10 cellular contexts compared by ENCODE assay signal in the genomic region with DNA sequence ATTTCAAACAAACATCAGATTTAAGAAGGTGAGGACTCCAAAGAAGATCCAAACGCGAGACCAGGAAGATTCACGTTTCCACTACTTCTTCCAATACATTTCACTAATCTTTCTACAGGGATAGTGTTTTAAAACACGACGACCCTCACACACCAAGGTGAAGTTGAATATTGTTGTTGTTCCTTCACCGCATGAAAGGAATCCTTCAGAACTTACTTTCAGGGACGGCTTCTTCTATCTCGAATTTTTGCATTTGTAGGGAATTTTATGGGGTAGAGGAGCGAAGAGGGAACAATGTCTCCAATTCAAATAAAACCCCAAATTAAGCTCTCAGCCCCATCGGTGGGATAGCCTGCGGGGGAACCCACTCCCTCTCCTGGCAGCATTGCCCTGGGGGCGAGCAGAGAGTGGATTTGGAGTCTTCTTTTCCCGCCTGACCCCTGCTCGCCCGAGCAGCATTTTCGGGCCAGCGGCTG. TPM values are rescaled to one million over a fixed set of nuclear protein-coding genes. Genes with fewer than 3 reads are reported as not detected.
DNase-seq lines count a peak whose midpoint lies in the region; ATAC-seq, FAIRE-seq and TF ChIP-seq lines count a peak whose summit lies in the region.
"Had no signal": no experiment of that assay in that cellular context is flagged by ENCODE, and none has a peak within 500 bp of the region (broad histone marks: within the 10 kb centered on the region; RNA-seq: fewer than 3 reads in every experiment).

No MANE protein-coding gene starts in this region.

- H3K27me3 ChIP-seq in suprapubic skin = peaks cover 84% of the 10 kb centered on the region

- peaks cover 19% of the 10 kb centered on the region for H3K27me3 Mint-ChIP-seq in activated T-cell treated with anti-CD3 and anti-CD28 coated beads, Interleukin-2, amount 50 U/mL, for 72 hours (ENCODE audit: low read depth)
- H3K27me3 Mint-ChIP-seq in activated CD8-positive, alpha-beta T cell treated with anti-CD3 and anti-CD28 coated beads for 36 hours = peaks cover 18% of the 10 kb centered on the region
- peaks cover 37 to 67% (median 61%) of the 10 kb centered on the region in 3 donors for H3K27me3 Mint-ChIP-seq in immature natural killer cell (ENCODE audit: low read depth in 3 of 3)

- no peaks in the 10 kb centered on the region for H3K9me3 ChIP-seq in suprapubic skin

- H3K4me3 ChIP-seq in suprapubic skin = peak overlapping the region; percentile 68

- intact Hi-C loops in activated CD8-positive, alpha-beta T cell treated with anti-CD3 and anti-CD28 coated beads for 36 hours (cut with micrococcal nuclease) = loop anchor here (10.0 kb wide), 2 partner anchors 352 to 1042 kb away; no protein-coding TSS in a partner anchor

- H3K4me1 ChIP-seq in suprapubic skin = peaks cover 74% of the 10 kb centered on the region

- no peak overlapping the region for H3K27ac ChIP-seq in suprapubic skin

- no peaks in the 10 kb centered on the region for H3K9me3 Mint-ChIP-seq in activated T-cell treated with anti-CD3 and anti-CD28 coated beads, Interleukin-2, amount 50 U/mL, for 72 hours
- H3K9me3 Mint-ChIP-seq in activated CD8-positive, alpha-beta T cell treated with anti-CD3 and anti-CD28 coated beads for 36 hours = no peaks in the 10 kb centered on the region
- H3K9me3 Mint-ChIP-seq in immature natural killer cell = peaks cover 0 to 4% (median 0%) of the 10 kb centered on the region in 6 donors

- CTCF ChIA-PET in activated CD8-positive, alpha-beta T cell treated with anti-CD3 and anti-CD28 coated beads for 36 hours (lab: Charles Lee) = interaction anchor here (0.9 to 2.1 kb wide), 7 partner anchors 8 to 364 kb away, joined by 4 to 7 read pairs (median 4); no protein-coding TSS in a partner anchor

- peaks cover 43% of the 10 kb centered on the region for H3K4me1 Mint-ChIP-seq in activated T-cell treated with anti-CD3 and anti-CD28 coated beads, Interleukin-2, amount 50 U/mL, for 72 hours (ENCODE audit: low read depth)
- H3K4me1 Mint-ChIP-seq in activated CD8-positive, alpha-beta T cell treated with anti-CD3 and anti-CD28 coated beads for 36 hours (ENCODE audit: low read depth) = peaks cover 30% of the 10 kb centered on the region
- H3K4me1 Mint-ChIP-seq in immature natural killer cell = peaks cover 47 to 57% of the 10 kb centered on the region in 2 donors

- no peaks in the 10 kb centered on the region for H3K36me3 ChIP-seq in suprapubic skin

- TF ChIP-seq CTCF in activated CD8-positive, alpha-beta T cell treated with anti-CD3 and anti-CD28 coated beads for 36 hours (IDR thresholded peaks at IDR 0.05) = peak; percentile 96
- no peak for TF ChIP-seq CTCF in suprapubic skin (IDR thresholded peaks at IDR 0.05)

- no peak for DNase-seq in activated T-cell treated with anti-CD3 and anti-CD28 coated beads, Interleukin-2, amount 50 U/mL, for 72 hours
- no peak for DNase-seq in activated T-cell treated with anti-CD3 and anti-CD28 coated beads for 4 hours
- no peak for DNase-seq in activated CD8-positive, alpha-beta T cell treated with anti-CD3 and anti-CD28 coated beads for 36 hours
- no peak for DNase-seq in immature natural killer cell
- DNase-seq in suprapubic skin (ENCODE audit: low spot score in 2 of 2) = no peak
- no peak for DNase-seq in urothelium cell line (ENCODE audit: low spot score)
- no peak for DNase-seq in putamen (ENCODE audit: low spot score)
- DNase-seq: SHP77 treated with DMSO at 0.1 percent for 48 hours had no signal

- H3K27ac Mint-ChIP-seq in activated T-cell treated with anti-CD3 and anti-CD28 coated beads, Interleukin-2, amount 50 U/mL, for 72 hours = peak overlapping the region; percentile 64
- no peak overlapping the region for H3K27ac Mint-ChIP-seq in activated CD8-positive, alpha-beta T cell treated with anti-CD3 and anti-CD28 coated beads for 36 hours
- H3K27ac Mint-ChIP-seq in immature natural killer cell = peak overlapping the region in 3 of 6 donors; percentile 31 to 97 (median 70)

- peaks cover 10 to 18% of the 10 kb centered on the region in 2 donors for H3K36me3 Mint-ChIP-seq in activated T-cell treated with anti-CD3 and anti-CD28 coated beads, Interleukin-2, amount 50 U/mL, for 72 hours (ENCODE audit: insufficient read depth in 2 of 2)
- H3K36me3 Mint-ChIP-seq in activated CD8-positive, alpha-beta T cell treated with anti-CD3 and anti-CD28 coated beads for 36 hours (ENCODE audit: low read depth) = peaks cover 20% of the 10 kb centered on the region
- H3K36me3 Mint-ChIP-seq in immature natural killer cell = no peaks in the 10 kb centered on the region

- POLR2A ChIA-PET in activated CD8-positive, alpha-beta T cell treated with anti-CD3 and anti-CD28 coated beads for 36 hours (lab: Charles Lee) = interaction anchor here (0.6 to 1.1 kb wide), 2 partner anchors 11 to 80 kb away, joined by 3 read pairs; no protein-coding TSS in a partner anchor

- no peak for TF ChIP-seq POLR2A in suprapubic skin (IDR thresholded peaks at IDR 0.05)

- no peak for ATAC-seq in activated T-cell treated with anti-CD3 and anti-CD28 coated beads, Interleukin-2, amount 50 U/mL, for 72 hours (replicated peaks in 1 of 2)
- no peak for ATAC-seq in activated CD8-positive, alpha-beta T cell treated with anti-CD3 and anti-CD28 coated beads for 36 hours
- ATAC-seq in HG02885 (IDR thresholded peaks at IDR 0.05; ENCODE audit: poor library complexity, unreplicated experiment) = no peak

- H3K4me3 Mint-ChIP-seq in activated T-cell treated with anti-CD3 and anti-CD28 coated beads, Interleukin-2, amount 50 U/mL, for 72 hours = peak overlapping the region; percentile 88 to 90
- H3K4me3 Mint-ChIP-seq in activated CD8-positive, alpha-beta T cell treated with anti-CD3 and anti-CD28 coated beads for 36 hours = peak overlapping the region; percentile 89
- peak overlapping the region; percentile 54 to 100 (median 94) for H3K4me3 Mint-ChIP-seq in immature natural killer cell

- no peak for TF ChIP-seq EP300 in suprapubic skin (IDR thresholded peaks at IDR 0.05)

- no peak for FAIRE-seq in urothelium cell line (lab: Jason Lieb, UNC)
- FAIRE-seq: frontal cortex had no signal

- WGBS in suprapubic skin = 17% methylated on average over 15 of the region's 17 CpGs

RNA-seq across cellular contexts. Expression of gene GATA3, which starts 1.5 kb away (rescaled TPM):
- total RNA-seq in activated T-cell treated with anti-CD3 and anti-CD28 coated beads, Interleukin-2, amount 50 U/mL, for 72 hours = 10 to 100 TPM; 40.4 to 50.2 TPM
- total RNA-seq in activated CD8-positive, alpha-beta T cell treated with anti-CD3 and anti-CD28 coated beads for 36 hours = 10 to 100 TPM; 24.4 to 27.2 TPM
- polyA plus RNA-seq in immature natural killer cell = 10 to 100 TPM; 27.2 to 52.1 (median 36.8) TPM
- total RNA-seq in suprapubic skin = 100 to 1,000 TPM in 3 of 4 donors, 10 to 100 TPM in 1; 91.0 to 241 (median 164) TPM
- total RNA-seq: frontal cortex had no signal
